20 cellular contexts compared by ENCODE assay signal in the genomic region with DNA sequence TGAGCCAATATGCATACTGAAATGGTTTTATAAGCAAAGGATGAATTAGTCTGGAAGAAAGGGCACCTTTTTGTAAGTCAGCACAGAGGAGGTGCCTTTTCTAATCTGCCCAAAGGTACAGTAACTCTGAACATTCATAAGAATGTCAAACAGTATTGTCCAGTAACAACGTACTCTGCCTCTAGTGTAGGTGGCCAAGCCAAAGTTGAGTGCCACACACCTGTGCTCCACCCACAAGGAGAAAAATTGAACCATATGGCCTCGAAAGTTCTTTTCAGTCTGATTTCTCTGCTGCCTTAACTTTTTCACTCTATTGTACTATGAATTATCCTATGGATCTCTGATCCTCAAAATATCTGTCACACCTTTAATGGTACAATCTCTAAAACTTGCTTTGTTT.
"Had no signal": no experiment of that assay in that cellular context is flagged by ENCODE, and none has a peak within 500 bp of the region (broad histone marks: within the 10 kb centered on the region; RNA-seq: fewer than 3 reads in every experiment).

No MANE protein-coding gene starts in this region.

- DNase-seq: colonic mucosa; cortex of kidney; effector CD8-positive, alpha-beta T cell; effector memory CD8-positive, alpha-beta T cell; foreskin keratinocyte; gastrocnemius medialis; glutamatergic neuron; head of caudate nucleus; heart right ventricle; hippocampal formation; left cardiac atrium; left lung; left ventricle myocardium superior; lower lobe of right lung; mesenchymal stem cell; mucosa of descending colon; naive B cell had no signal

- ATAC-seq: effector memory CD8-positive, alpha-beta T cell; foreskin keratinocyte; gastrocnemius medialis; heart right ventricle; left cardiac atrium; left lung; left ventricle myocardium superior; lower lobe of right lung; mucosa of descending colon had no signal

- FAIRE-seq: endothelial cell of umbilical vein, keratinocyte had no signal

- H3K27me3 ChIP-seq: colonic mucosa, esophagus muscularis mucosa, foreskin keratinocyte, gastrocnemius medialis had no signal

- H3K27ac ChIP-seq: colonic mucosa, esophagus muscularis mucosa, foreskin keratinocyte, gastrocnemius medialis, heart right ventricle, left lung, lower lobe of right lung had no signal

- H3K4me1 ChIP-seq: colonic mucosa, esophagus muscularis mucosa, foreskin keratinocyte, gastrocnemius medialis, heart right ventricle, left lung, lower lobe of right lung had no signal

- H3K4me3 ChIP-seq: colonic mucosa, esophagus muscularis mucosa, gastrocnemius medialis, heart right ventricle, left lung, lower lobe of right lung, mucosa of descending colon had no signal

- H3K9me3 ChIP-seq: colonic mucosa, esophagus muscularis mucosa, gastrocnemius medialis, heart right ventricle, left lung, lower lobe of right lung, mucosa of descending colon had no signal

- H3K36me3 ChIP-seq: colonic mucosa, esophagus muscularis mucosa, gastrocnemius medialis, heart right ventricle, left lung, lower lobe of right lung had no signal
